In genomic region chr16:20767577-20767976, GRCh38 we compare ENCODE assay signal across 2 cellular contexts.
TF ChIP-seq lines count a peak whose summit lies in the region.

No MANE protein-coding gene starts in this region.

TF ChIP-seq in HepG2, 621 proteins besides CTCF, POLR2A, EP300 and RAD21:
- TF ChIP-seq IKZF1 (IDR thresholded peaks at IDR 0.05): no peak
- TF ChIP-seq HNF4A (CRISPR knock-in tag; IDR thresholded peaks at IDR 0.05): peak; percentile 85
- TF ChIP-seq NR2F6 (IDR thresholded peaks at IDR 0.05): 0 out of 2 replicates have a peak, but pooled peaks have one; percentile 17
- no peak for TF ChIP-seq NR2F6 (CRISPR knock-in tag; IDR thresholded peaks at IDR 0.05)
- TF ChIP-seq ZFAT (CRISPR knock-in tag; conservative IDR thresholded peaks at IDR 0.05): no peak
- TF ChIP-seq POGZ (CRISPR knock-in tag; IDR thresholded peaks at IDR 0.05): peak; percentile 47; the same call in 1 of the 2 replicates
- TF ChIP-seq ZNF317 (CRISPR knock-in tag; IDR thresholded peaks at IDR 0.05): 0 out of 2 replicates have a peak, but pooled peaks have one; percentile 11
- peak; percentile 73 for TF ChIP-seq HNF4G (IDR thresholded peaks at IDR 0.05; ENCODE audit: borderline replicate concordance, low read depth, low read length)
- no peak for TF ChIP-seq HNF4G (CRISPR knock-in tag; IDR thresholded peaks at IDR 0.05; ENCODE audit: borderline replicate concordance, low read depth)
- TF ChIP-seq ZMYM2 (CRISPR knock-in tag; IDR thresholded peaks at IDR 0.05): 0 out of 2 replicates have a peak, but pooled peaks have one; percentile 20
- no peak for TF ChIP-seq ZGPAT (CRISPR knock-in tag; IDR thresholded peaks at IDR 0.05)
- TF ChIP-seq NCOR1 (IDR thresholded peaks at IDR 0.05; ENCODE audit: borderline replicate concordance, low read length): peak; percentile 72; the same call in 1 of the 2 replicates

TF ChIP-seq in GM12891, 5 proteins besides CTCF, POLR2A, EP300 and RAD21:
- TF ChIP-seq POU2F2 (IDR thresholded peaks at IDR 0.05; ENCODE audit: low read depth, low read length) (no peak), PAX5 (IDR thresholded peaks at IDR 0.05; ENCODE audit: insufficient read depth, low read length, severe bottlenecking) (no peak), TAF1 (IDR thresholded peaks at IDR 0.05; ENCODE audit: low read depth, low read length) (no peak)
